10 cellular contexts compared by ENCODE assay signal in the genomic region with DNA sequence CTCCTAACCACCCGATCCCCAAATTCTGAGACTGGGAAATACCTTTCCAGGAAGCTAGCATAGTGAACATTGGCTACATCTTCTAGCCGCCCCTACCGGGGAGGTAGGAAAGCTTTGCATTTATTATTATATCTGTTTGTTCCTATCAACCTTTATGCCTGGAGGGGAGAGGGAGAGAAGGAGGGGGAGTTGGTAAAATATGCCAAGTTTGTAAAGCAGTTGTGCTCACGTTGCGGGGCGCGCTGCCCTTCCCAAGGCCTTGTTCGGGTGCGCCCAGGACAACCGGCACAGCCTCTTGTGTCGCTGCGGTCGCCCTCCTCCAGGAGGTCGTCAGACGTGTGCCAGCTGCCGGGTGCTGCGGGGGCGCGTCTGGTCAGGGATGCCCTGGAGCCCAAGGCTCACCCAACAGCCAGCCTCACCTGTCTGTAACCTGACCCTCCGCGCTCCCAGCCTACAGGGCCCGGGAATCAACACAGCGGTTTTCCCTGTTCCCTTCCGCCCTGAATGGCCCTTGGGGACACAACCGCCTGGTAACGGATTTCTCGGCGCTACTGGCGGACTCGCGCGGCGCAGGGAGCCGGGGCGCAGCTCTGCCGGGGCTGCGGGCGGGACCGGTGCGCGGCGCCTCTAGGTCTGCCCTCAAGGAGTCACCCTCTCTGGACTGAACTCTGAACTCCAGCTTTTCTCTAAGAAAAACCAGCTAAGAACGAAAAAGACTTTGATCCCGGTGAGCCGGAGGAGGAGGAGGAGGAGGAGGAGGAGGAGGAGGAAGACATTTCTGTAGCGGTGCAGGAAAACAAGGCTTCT. TPM values are rescaled to one million over a fixed set of nuclear protein-coding genes. Genes with fewer than 3 reads are reported as not detected.
DNase-seq lines count a peak whose midpoint lies in the region; ATAC-seq and TF ChIP-seq lines count a peak whose summit lies in the region.
"Had no signal": no experiment of that assay in that cellular context is flagged by ENCODE, and none has a peak within 500 bp of the region (broad histone marks: within the 10 kb centered on the region; RNA-seq: fewer than 3 reads in every experiment).

No MANE protein-coding gene starts in this region.

- H3K9me3 ChIP-seq in heart right ventricle (no peaks in the 10 kb centered on the region), SJCRH30 (replicated peaks) (no peaks in the 10 kb centered on the region), BE2C (no peaks in the 10 kb centered on the region)

- H3K36me3 ChIP-seq in heart right ventricle (no peaks in the 10 kb centered on the region), SJCRH30 (no peaks in the 10 kb centered on the region), BE2C (no peaks in the 10 kb centered on the region)

- no peak for DNase-seq in heart right ventricle
- DNase-seq in Right ventricle myocardium inferior (ENCODE audit: missing footprints), result no peak
- peak; percentile 79 to 85 for DNase-seq in SJCRH30
- DNase-seq in left colon, result peak; percentile 50 to 51
- DNase-seq in BE2C, result no peak
- DNase-seq in activated gamma-delta T cell treated with Interleukin-2 at 50 U/mL for 16 hours, result no peak
- DNase-seq: IMR-90 had no signal

- H3K4me1 ChIP-seq in heart right ventricle, result peaks cover 0 to 29% (median 22%) of the 10 kb centered on the region in 9 donors
- 0 out of 2 replicates have a peak, but pooled peaks cover 3% of the 10 kb centered on the region for H3K4me1 ChIP-seq in SJCRH30
- no peaks in the 10 kb centered on the region for H3K4me1 ChIP-seq in BE2C

- no peak for TF ChIP-seq CTCF in heart right ventricle (IDR thresholded peaks at IDR 0.05)
- TF ChIP-seq CTCF in BE2C (IDR thresholded peaks at IDR 0.05; ENCODE audit: low read depth, low read length), result no peak

- peak overlapping the region in 6 of 10 donors; percentile 14 to 33 (median 23) for H3K4me3 ChIP-seq in heart right ventricle
- H3K4me3 ChIP-seq in SJCRH30, result peak overlapping the region; percentile 52
- no peak overlapping the region for H3K4me3 ChIP-seq in BE2C (ENCODE audit: low read depth, low read length)

- H3K27ac ChIP-seq in heart right ventricle (no peak overlapping the region), SJCRH30 (no peak overlapping the region)

- WGBS in heart right ventricle, 2 donors, result 1% methylated on average over 46 of the region's 46 CpGs

- intact Hi-C loops in heart right ventricle (cut with DNase I), result no loop called here
- intact Hi-C loops in Right ventricle myocardium inferior (cut with DNase I), result no loop called here
- intact Hi-C loops in left colon (cut with DNase I, micrococcal nuclease), result no loop called here

- ATAC-seq in heart right ventricle, result peak in 1 of 8 donors; percentile 57
- ATAC-seq in Right ventricle myocardium inferior, result no peak
- ATAC-seq in left colon, result peak; percentile 35
- no peak for ATAC-seq in HG02798 (IDR thresholded peaks at IDR 0.05; ENCODE audit: poor library complexity, unreplicated experiment)
- no peak for ATAC-seq in GM21786 (IDR thresholded peaks at IDR 0.05; ENCODE audit: unreplicated experiment)

- H3K27me3 ChIP-seq in heart right ventricle, result peaks cover 31 to 100% (median 93%) of the 10 kb centered on the region in 7 donors
- H3K27me3 ChIP-seq in SJCRH30, result no peaks in the 10 kb centered on the region; the same call in 1 of the 2 replicates
- peaks cover 94% of the 10 kb centered on the region for H3K27me3 ChIP-seq in BE2C

RNA-seq across cellular contexts. Expression of a gene that starts 1.1 kb away (rescaled TPM):
- total RNA-seq in heart right ventricle, result not detected
- not detected for polyA plus RNA-seq in heart right ventricle
- total RNA-seq in Right ventricle myocardium inferior, result not detected
- not detected in 2 replicates for total RNA-seq in SJCRH30 (2014; rRNA removed; shearing (Covaris generic))
- total RNA-seq in left colon, result 10 to 100 TPM; 17.0 to 21.7 TPM
- not detected for polyA plus RNA-seq in BE2C (2012; ENCODE audit: insufficient read depth, insufficient read length, low read depth)
- total RNA-seq: activated naive CD4-positive, alpha-beta T cell treated with anti-CD3 and anti-CD28 coated beads, Interleukin-2, amount 50 U/mL, for 72 hours; IMR-90 had no signal
- polyA plus RNA-seq: IMR-90 had no signal

Comparison
In these comparisons a context has a peak if more than half of its experiments do, and no peak if none do; other contexts are left out.
1. DNase-seq: peak in SJCRH30 (2 of 2) and left colon (2 of 2); none in heart right ventricle (0 of 2), Right ventricle myocardium inferior (single experiment), BE2C (single experiment) and activated gamma-delta T cell treated with Interleukin-2 at 50 U/mL for 16 hours (single experiment).
2. RNA of a gene that starts 1.1 kb away (total RNA-seq): 17.0 to 21.7 TPM in left colon; not detected in heart right ventricle, not detected in Right ventricle myocardium inferior (single experiment) and not detected in SJCRH30; every median in the first group is over 10 times any median in the second.